In the genomic region with DNA sequence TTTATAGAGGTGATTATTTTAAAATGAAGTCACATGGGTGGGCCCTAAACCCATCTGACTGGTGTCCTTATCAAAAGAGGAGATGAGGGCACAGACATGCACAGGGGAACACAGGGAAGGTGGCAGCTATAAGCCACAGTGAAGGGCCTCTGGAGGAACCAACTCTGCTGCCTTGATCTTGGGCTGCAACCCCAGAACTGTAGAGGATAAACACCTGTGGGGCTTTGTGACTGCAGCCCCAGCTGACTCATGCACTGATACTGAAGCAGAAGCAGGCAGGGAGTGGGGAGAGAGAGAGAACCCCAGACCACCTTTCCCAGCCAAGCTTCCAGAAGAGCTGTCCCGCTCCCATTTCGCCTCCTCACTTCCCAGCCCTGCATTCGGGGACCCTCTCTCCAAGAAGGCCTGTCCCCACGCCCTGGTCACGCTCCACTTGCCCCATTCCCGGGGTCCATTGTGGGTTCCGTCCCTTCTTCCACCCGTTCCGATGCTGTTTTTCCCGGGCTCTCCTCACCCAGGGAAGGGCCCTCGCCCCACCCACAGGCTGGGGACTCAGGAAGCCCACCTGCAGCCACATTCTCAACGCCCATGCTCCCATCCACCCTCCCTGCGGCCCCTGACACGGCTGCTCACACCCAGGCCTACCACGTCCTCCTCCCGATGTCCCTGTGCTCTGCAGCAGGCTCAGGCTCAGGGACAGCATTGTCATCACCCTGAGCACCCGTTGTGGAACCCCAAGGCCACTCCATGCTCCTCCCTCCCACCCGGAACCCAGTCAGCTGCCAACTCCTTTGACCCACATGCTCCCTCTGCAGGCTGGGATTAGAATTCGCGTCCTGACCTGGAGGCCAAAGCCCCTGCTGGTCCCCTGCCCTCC, we compare ENCODE assay signal across 8 cellular contexts.
DNase-seq lines count a peak whose midpoint lies in the region; ATAC-seq and TF ChIP-seq lines count a peak whose summit lies in the region.

No MANE protein-coding gene starts in this region.

- ATAC-seq in HG03342 (IDR thresholded peaks at IDR 0.05; ENCODE audit: unreplicated experiment) = no peak

- 67 to 73% methylated on average over 20 of the region's 20 CpGs for WGBS in thyroid gland, 2 donors

- peaks cover 31% of the 10 kb centered on the region for H3K27me3 Mint-ChIP-seq in HFFc6 (ENCODE audit: insufficient read depth)

- H3K4me1 Mint-ChIP-seq in HFFc6 (ENCODE audit: low read depth) = peaks cover 14% of the 10 kb centered on the region

- H3K9me3 ChIP-seq in thyroid gland = no peaks in the 10 kb centered on the region

- intact Hi-C loops in thyroid gland (cut with DNase I) (loop anchor here (10.0 kb wide), 1 partner anchor 228 kb away; no protein-coding TSS in a partner anchor), cardiac septum (cut with DNase I) (no loop called here)

- H3K4me3 ChIP-seq in thyroid gland (replicated peaks in 1 of 3) = no peak overlapping the region

- TF ChIP-seq POLR2A in thyroid gland (IDR thresholded peaks at IDR 0.05) = no peak

- H3K4me3 Mint-ChIP-seq in HFFc6 = no peak overlapping the region

- no peaks in the 10 kb centered on the region for H3K36me3 Mint-ChIP-seq in HFFc6 (ENCODE audit: low read depth)

- DNase-seq in DMS 273 (lab: John Stamatoyannopoulos, UW; ENCODE audit: unreplicated experiment) = peak; percentile 64
- no peak for DNase-seq in DMS 273 treated with DMSO at 0.1 percent for 48 hours (lab: John Stamatoyannopoulos, UW)
- peak; percentile 3 for DNase-seq in HFFc6
- peak; percentile 20 for DNase-seq in UCSD-AML1 (lab: John Stamatoyannopoulos, UW; ENCODE audit: unreplicated experiment)
- peak; percentile 91 for DNase-seq in iPS-NIHi11 (ENCODE audit: low spot score)
- DNase-seq in thyroid gland = peak; percentile 42 to 48
- no peak for DNase-seq in cardiac septum (ENCODE audit: low spot score)

- no peak overlapping the region for H3K27ac ChIP-seq in thyroid gland

- H3K9me3 Mint-ChIP-seq in HFFc6 = no peaks in the 10 kb centered on the region

- no peaks in the 10 kb centered on the region for H3K27me3 ChIP-seq in thyroid gland

- H3K4me1 ChIP-seq in thyroid gland = peaks cover 4 to 5% of the 10 kb centered on the region in 2 donors

- H3K36me3 ChIP-seq in thyroid gland = no peaks in the 10 kb centered on the region

- no peak overlapping the region for H3K27ac Mint-ChIP-seq in HFFc6

- TF ChIP-seq CTCF in HFFc6 (IDR thresholded peaks at IDR 0.05) = peak; percentile 76
- peak in 4 of 6 experiments; percentile 35 to 69 (median 62) for TF ChIP-seq CTCF in thyroid gland (IDR thresholded peaks at IDR 0.05)

Comparison
In these comparisons a context has a peak if more than half of its experiments do, and no peak if none do; other contexts are left out.
1. DNase-seq: peak in DMS 273 (single experiment), HFFc6 (single experiment), UCSD-AML1 (single experiment), iPS-NIHi11 (single experiment) and thyroid gland (2 of 2); none in DMS 273 treated with DMSO at 0.1 percent for 48 hours (single experiment) and cardiac septum (single experiment).